Comparison of ENCODE assay signal across 11 cellular contexts in genomic region chr10:52437205-52437646, GRCh38.
DNase-seq lines count a peak whose midpoint lies in the region; ATAC-seq and TF ChIP-seq lines count a peak whose summit lies in the region.
"Had no signal": no experiment of that assay in that cellular context is flagged by ENCODE, and none has a peak within 500 bp of the region (broad histone marks: within the 10 kb centered on the region; RNA-seq: fewer than 3 reads in every experiment).

No MANE protein-coding gene starts in this region.

- no peaks in the 10 kb centered on the region for H3K27me3 Mint-ChIP-seq in stimulated activated naive B cell treated with anti-CD40 and anti-IgM and Interleukin-4, amounts not matched to agents 10 μg/mL and 1 μg/mL and 100 μg/mL, for 72 hours

- H3K9me3 Mint-ChIP-seq in stimulated activated naive B cell treated with anti-CD40 and anti-IgM and Interleukin-4, amounts not matched to agents 10 μg/mL and 1 μg/mL and 100 μg/mL, for 72 hours = no peaks in the 10 kb centered on the region

- H3K36me3 ChIP-seq in brain microvascular endothelial cell (replicated peaks) = no peaks in the 10 kb centered on the region
- H3K36me3 ChIP-seq: colonic mucosa had no signal

- H3K4me3 Mint-ChIP-seq in stimulated activated naive B cell treated with anti-CD40 and anti-IgM and Interleukin-4, amounts not matched to agents 10 μg/mL and 1 μg/mL and 100 μg/mL, for 72 hours = no peak overlapping the region

- intact Hi-C loops in left colon (cut with DNase I, micrococcal nuclease) = no loop called here

- TF ChIP-seq CTCF in brain microvascular endothelial cell (IDR thresholded peaks at IDR 0.05; ENCODE audit: low read depth, low read length, missing control alignments) = no peak

- no peak overlapping the region for H3K27ac ChIP-seq in brain microvascular endothelial cell
- H3K27ac ChIP-seq: colonic mucosa had no signal

- H3K4me3 ChIP-seq in brain microvascular endothelial cell (ENCODE audit: low read depth, low read length) = no peak overlapping the region
- H3K4me3 ChIP-seq: colonic mucosa had no signal

- in situ Hi-C loops in brain microvascular endothelial cell (cut with HindIII; ENCODE audit: low pct_ligation_motif_present, low sequenced_read_pairs) = no loop called here

- H3K4me1 Mint-ChIP-seq in stimulated activated naive B cell treated with anti-CD40 and anti-IgM and Interleukin-4, amounts not matched to agents 10 μg/mL and 1 μg/mL and 100 μg/mL, for 72 hours = peaks cover 0 to 5% of the 10 kb centered on the region in 2 donors

- ATAC-seq in GM18517 (IDR thresholded peaks at IDR 0.05; ENCODE audit: unreplicated experiment) (peak; percentile 91), GM21529 (IDR thresholded peaks at IDR 0.05; ENCODE audit: unreplicated experiment) (peak; percentile 77), HG03135 (IDR thresholded peaks at IDR 0.05; ENCODE audit: unreplicated experiment) (peak; percentile 90), left colon (no peak)
- no peak for ATAC-seq in stimulated activated naive B cell treated with anti-CD40 and anti-IgM and Interleukin-4, amounts not matched to agents 10 μg/mL and 1 μg/mL and 100 μg/mL, for 72 hours (replicated peaks)

- DNase-seq in fibroblast of gingiva (ENCODE audit: low read depth) = peak; percentile 50
- no peak for DNase-seq in left colon
- no peak for DNase-seq in NCI-H748 treated with DMSO at 0.1 percent for 48 hours (lab: John Stamatoyannopoulos, UW)
- no peak for DNase-seq in brain microvascular endothelial cell
- no peak for DNase-seq in stimulated activated naive B cell treated with anti-CD40 and anti-IgM and Interleukin-4, amounts not matched to agents 10 μg/mL and 1 μg/mL and 100 μg/mL, for 72 hours
- DNase-seq: Caco-2, colonic mucosa, NCI-H510A treated with DMSO at 0.1 percent for 48 hours had no signal

- H3K36me3 Mint-ChIP-seq in stimulated activated naive B cell treated with anti-CD40 and anti-IgM and Interleukin-4, amounts not matched to agents 10 μg/mL and 1 μg/mL and 100 μg/mL, for 72 hours = no peaks in the 10 kb centered on the region

- no peaks in the 10 kb centered on the region for H3K27me3 ChIP-seq in brain microvascular endothelial cell (replicated peaks)
- H3K27me3 ChIP-seq: colonic mucosa had no signal

- no peak overlapping the region for H3K27ac Mint-ChIP-seq in stimulated activated naive B cell treated with anti-CD40 and anti-IgM and Interleukin-4, amounts not matched to agents 10 μg/mL and 1 μg/mL and 100 μg/mL, for 72 hours

Comparison
In these comparisons a context has a peak if more than half of its experiments do, and no peak if none do; other contexts are left out.
1. ATAC-seq: peak in GM18517 (single experiment), GM21529 (single experiment) and HG03135 (single experiment); none in left colon (single experiment) and stimulated activated naive B cell treated with anti-CD40 and anti-IgM and Interleukin-4, amounts not matched to agents 10 μg/mL and 1 μg/mL and 100 μg/mL, for 72 hours (0 of 2).